In genomic region chr12:97568336-97569180, GRCh38 we compare ENCODE assay signal across 12 cellular contexts.
DNase-seq lines count a peak whose midpoint lies in the region; ATAC-seq, FAIRE-seq and TF ChIP-seq lines count a peak whose summit lies in the region.
"Had no signal": no experiment of that assay in that cellular context is flagged by ENCODE, and none has a peak within 500 bp of the region (broad histone marks: within the 10 kb centered on the region; RNA-seq: fewer than 3 reads in every experiment).

No MANE protein-coding gene starts in this region.

- no peak overlapping the region for H3K4me2 ChIP-seq in MM.1S (ENCODE audit: low read depth, low read length)

- FAIRE-seq in urothelium cell line (lab: Jason Lieb, UNC) = no peak
- FAIRE-seq: frontal cortex had no signal

- DNase-seq in NCI-H748 (lab: John Stamatoyannopoulos, UW; ENCODE audit: unreplicated experiment) (peak; percentile 14), NCI-H748 treated with DMSO at 0.1 percent for 48 hours (lab: John Stamatoyannopoulos, UW) (no peak), T47D (ENCODE audit: low read depth in 1 of 2, low spot score in 1 of 2) (peak; percentile 26 to 97), left lobe of liver (ENCODE audit: low spot score) (peak; percentile 55), urothelium cell line (ENCODE audit: low spot score) (peak; percentile 48), MM.1S (no peak), Kasumi-1 (lab: John Stamatoyannopoulos, UW) (no peak), NCI-H2081 treated with DMSO at 0.1 percent for 48 hours (lab: John Stamatoyannopoulos, UW) (no peak)
- DNase-seq: activated CD4-positive, alpha-beta T cell treated with anti-CD3 and anti-CD28 coated beads for 48 hours; NCI-H1436 treated with DMSO at 0.1 percent for 48 hours had no signal

- H3K9me2 ChIP-seq in MM.1S (replicated peaks; ENCODE audit: insufficient read depth, low read length) = no peaks in the 10 kb centered on the region

- no peak overlapping the region for H3K27ac ChIP-seq in MM.1S (ENCODE audit: low read length)
- H3K27ac ChIP-seq: skin epidermis had no signal

- H2AFZ ChIP-seq in MM.1S (ENCODE audit: low read length) = no peak overlapping the region

- H3F3A ChIP-seq in MM.1S (ENCODE audit: insufficient read depth, low read length) = no peaks in the 10 kb centered on the region

- no peak overlapping the region for H3K9ac ChIP-seq in MM.1S (ENCODE audit: low read length)

- TF ChIP-seq CTCF in MM.1S (IDR thresholded peaks at IDR 0.05; ENCODE audit: low read length) = no peak

- no peaks in the 10 kb centered on the region for H4K20me1 ChIP-seq in MM.1S (ENCODE audit: insufficient read depth, low read length)

- in situ Hi-C loops in T47D (cut with HindIII; ENCODE audit: low pct_unique_long_range_greater_than_20kb, low sequenced_read_pairs) = no loop called here

- no peaks in the 10 kb centered on the region for H3K27me3 ChIP-seq in MM.1S (replicated peaks; ENCODE audit: insufficient read depth, low read length)

- no peaks in the 10 kb centered on the region for H3K9me3 ChIP-seq in MM.1S (replicated peaks; ENCODE audit: insufficient read depth, low read length)

- H3K36me3 ChIP-seq in MM.1S (replicated peaks; ENCODE audit: insufficient read depth, low read length) = no peaks in the 10 kb centered on the region

- H3K4me3 ChIP-seq in MM.1S (ENCODE audit: low read length) = no peak overlapping the region
- H3K4me3 ChIP-seq: skin epidermis had no signal

- H3K79me2 ChIP-seq in MM.1S (ENCODE audit: low read length) = no peaks in the 10 kb centered on the region

- ATAC-seq in left lobe of liver = peak; percentile 96

- H3K4me1 ChIP-seq in MM.1S (ENCODE audit: low read length) = no peaks in the 10 kb centered on the region

Comparison
In these comparisons a context has a peak if more than half of its experiments do, and no peak if none do; other contexts are left out.
1. DNase-seq: peak in NCI-H748 (single experiment), T47D (2 of 2), left lobe of liver (single experiment) and urothelium cell line (single experiment); none in NCI-H748 treated with DMSO at 0.1 percent for 48 hours (single experiment), MM.1S (single experiment), Kasumi-1 (0 of 2) and NCI-H2081 treated with DMSO at 0.1 percent for 48 hours (single experiment).